ENCODE assay signal across 30 cellular contexts in the genomic region with DNA sequence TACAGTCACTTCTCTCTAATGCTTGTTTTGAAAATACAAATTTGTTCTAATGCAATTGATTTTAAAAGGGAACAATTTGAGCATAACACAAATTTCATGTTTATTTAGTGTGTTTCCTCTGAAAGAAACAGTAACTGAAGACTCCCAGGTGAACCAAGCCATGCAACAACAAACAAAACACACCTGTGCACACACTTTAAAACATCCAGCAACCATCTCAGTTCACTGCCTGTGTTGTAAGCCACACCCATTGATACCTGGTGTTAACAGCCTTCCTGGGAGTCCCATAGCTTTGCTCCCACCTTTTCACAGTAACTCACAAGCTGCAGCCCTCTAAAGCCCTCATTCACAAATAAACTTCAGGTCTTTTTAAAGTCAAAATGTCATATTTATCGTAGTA.
DNase-seq lines count a peak whose midpoint lies in the region; ATAC-seq lines count a peak whose summit lies in the region.
"Had no signal": no experiment of that assay in that cellular context is flagged by ENCODE, and none has a peak within 500 bp of the region (broad histone marks: within the 10 kb centered on the region; RNA-seq: fewer than 3 reads in every experiment).

No MANE protein-coding gene starts in this region.

- H3K27ac Mint-ChIP-seq in dendritic cell treated with granulocyte-macrophage colony-stimulating factor and Interleukin-4, amounts not matched to agents 40 ng/mL and 50 ng/mL, for 4 days: peak overlapping the region; percentile 9
- H3K27ac Mint-ChIP-seq: activated naive CD8-positive, alpha-beta T cell treated with anti-CD3 and anti-CD28 coated beads, Interleukin-2, amount 10 ng/mL, durations not matched to agents 7 days and 5 days; activated T-cell treated with anti-CD3 and anti-CD28 coated beads, Interleukin-2, amount 50 U/mL, for 24 hours; immature natural killer cell; nephron progenitor cell; stimulated activated naive B cell treated with anti-CD40 and anti-IgM and Interleukin-4, amounts not matched to agents 10 μg/mL and 1 μg/mL and 100 μg/mL, for 72 hours; T-helper 1 cell treated with Interleukin-12 subunit alpha and Interleukin-12 subunit beta and Interleukin-4 antibody, amounts not matched to agents 30 μg/mL and 1 μg/mL, for 36 hours had no signal

- no peak overlapping the region for H3K4me3 Mint-ChIP-seq in dendritic cell treated with granulocyte-macrophage colony-stimulating factor and Interleukin-4, amounts not matched to agents 40 ng/mL and 50 ng/mL, for 4 days
- H3K4me3 Mint-ChIP-seq: activated naive CD8-positive, alpha-beta T cell treated with anti-CD3 and anti-CD28 coated beads, Interleukin-2, amount 10 ng/mL, durations not matched to agents 7 days and 5 days; activated T-cell treated with anti-CD3 and anti-CD28 coated beads, Interleukin-2, amount 50 U/mL, for 24 hours; immature natural killer cell; nephron progenitor cell; stimulated activated naive B cell treated with anti-CD40 and anti-IgM and Interleukin-4, amounts not matched to agents 10 μg/mL and 1 μg/mL and 100 μg/mL, for 72 hours; T-helper 1 cell treated with Interleukin-12 subunit alpha and Interleukin-12 subunit beta and Interleukin-4 antibody, amounts not matched to agents 30 μg/mL and 1 μg/mL, for 36 hours had no signal

- no peaks in the 10 kb centered on the region for H3K36me3 Mint-ChIP-seq in dendritic cell treated with granulocyte-macrophage colony-stimulating factor and Interleukin-4, amounts not matched to agents 40 ng/mL and 50 ng/mL, for 4 days (ENCODE audit: low read depth)
- H3K36me3 Mint-ChIP-seq: activated naive CD8-positive, alpha-beta T cell treated with anti-CD3 and anti-CD28 coated beads, Interleukin-2, amount 10 ng/mL, durations not matched to agents 7 days and 5 days; immature natural killer cell; stimulated activated naive B cell treated with anti-CD40 and anti-IgM and Interleukin-4, amounts not matched to agents 10 μg/mL and 1 μg/mL and 100 μg/mL, for 72 hours had no signal

- peaks cover 47% of the 10 kb centered on the region for H3K4me1 Mint-ChIP-seq in dendritic cell treated with granulocyte-macrophage colony-stimulating factor and Interleukin-4, amounts not matched to agents 40 ng/mL and 50 ng/mL, for 4 days (ENCODE audit: low read depth)
- H3K4me1 Mint-ChIP-seq: activated naive CD8-positive, alpha-beta T cell treated with anti-CD3 and anti-CD28 coated beads, Interleukin-2, amount 10 ng/mL, durations not matched to agents 7 days and 5 days; immature natural killer cell; nephron progenitor cell; stimulated activated naive B cell treated with anti-CD40 and anti-IgM and Interleukin-4, amounts not matched to agents 10 μg/mL and 1 μg/mL and 100 μg/mL, for 72 hours had no signal

- H3K9me3 Mint-ChIP-seq in dendritic cell treated with granulocyte-macrophage colony-stimulating factor and Interleukin-4, amounts not matched to agents 40 ng/mL and 50 ng/mL, for 4 days: no peaks in the 10 kb centered on the region
- H3K9me3 Mint-ChIP-seq: activated naive CD8-positive, alpha-beta T cell treated with anti-CD3 and anti-CD28 coated beads, Interleukin-2, amount 10 ng/mL, durations not matched to agents 7 days and 5 days; activated T-cell treated with anti-CD3 and anti-CD28 coated beads, Interleukin-2, amount 50 U/mL, for 24 hours; nephron progenitor cell; T-helper 1 cell treated with Interleukin-12 subunit alpha and Interleukin-12 subunit beta and Interleukin-4 antibody, amounts not matched to agents 30 μg/mL and 1 μg/mL, for 36 hours had no signal

- intact Hi-C loops in dendritic cell treated with granulocyte-macrophage colony-stimulating factor and Interleukin-4, amounts not matched to agents 40 ng/mL and 50 ng/mL, for 4 days (cut with micrococcal nuclease): no loop called here

- DNase-seq in DMS79 treated with DMSO at 0.1 percent for 48 hours (lab: John Stamatoyannopoulos, UW) (peak; percentile 23), DMS79 (lab: John Stamatoyannopoulos, UW) (no peak), NCI-H2029 (lab: John Stamatoyannopoulos, UW) (peak; percentile 64), NCI-H69 (lab: John Stamatoyannopoulos, UW) (peak; percentile 93), HuH-7.5 (ENCODE audit: low spot score) (no peak), NCI-H82 treated with DMSO at 0.1 percent for 48 hours (lab: John Stamatoyannopoulos, UW; ENCODE audit: unreplicated experiment) (no peak)
- DNase-seq: activated CD4-positive, CD25-positive, alpha-beta regulatory T cell; activated gamma-delta T cell treated with Interleukin-2 at 50 U/mL for 16 hours; activated naive CD8-positive, alpha-beta T cell treated with anti-CD3 and anti-CD28 coated beads, Interleukin-2, amount 10 ng/mL, durations not matched to agents 7 days and 5 days; activated T-cell treated with anti-CD3 and anti-CD28 coated beads, Interleukin-2, amount 50 U/mL, for 24 hours; aorta; Calu3; cortex of kidney; EL; erythroblast; immature natural killer cell; KG1; MG63; NCI-H1105; NCI-H2227 treated with DMSO at 0.1 percent for 48 hours; nephron progenitor cell; retina; stimulated activated naive B cell treated with anti-CD40 and anti-IgM and Interleukin-4, amounts not matched to agents 10 μg/mL and 1 μg/mL and 100 μg/mL, for 72 hours; upper lobe of right lung had no signal

- H3K27me3 Mint-ChIP-seq in dendritic cell treated with granulocyte-macrophage colony-stimulating factor and Interleukin-4, amounts not matched to agents 40 ng/mL and 50 ng/mL, for 4 days: no peaks in the 10 kb centered on the region

- ATAC-seq in HG02970 (IDR thresholded peaks at IDR 0.05; ENCODE audit: low FRiP score, unreplicated experiment): no peak
- ATAC-seq: left lobe of liver; Right ventricle myocardium inferior; SK-N-SH treated with all-trans-retinoic acid at 6 μM for 48 hours; stimulated activated naive B cell treated with anti-CD40 and anti-IgM and Interleukin-4, amounts not matched to agents 10 μg/mL and 1 μg/mL and 100 μg/mL, for 72 hours; upper lobe of right lung had no signal

Comparison
In these comparisons a context has a peak if more than half of its experiments do, and no peak if none do; other contexts are left out.
1. DNase-seq: peak in DMS79 treated with DMSO at 0.1 percent for 48 hours (single experiment), NCI-H2029 (single experiment) and NCI-H69 (single experiment); none in DMS79 (single experiment), HuH-7.5 (single experiment) and NCI-H82 treated with DMSO at 0.1 percent for 48 hours (single experiment).